Comparison of ENCODE assay signal across 8 cellular contexts in genomic region chr1:2228684-2229031, GRCh38. TPM values are rescaled to one million over a fixed set of nuclear protein-coding genes. Genes with fewer than 3 reads are reported as not detected.
A peak's percentile ranks its signal among the peaks of the same experiment; 100 is the strongest.
DNase-seq lines count a peak whose midpoint lies in the region; ATAC-seq, FAIRE-seq and TF ChIP-seq lines count a peak whose summit lies in the region.

No MANE protein-coding gene starts in this region.

- no peaks in the 10 kb centered on the region for H3K9me1 ChIP-seq in endothelial cell of umbilical vein (replicated peaks; ENCODE audit: control insufficient read depth, extremely low read depth, insufficient read depth, low read length)

- no peak for TF ChIP-seq POLR2A in endothelial cell of umbilical vein (IDR thresholded peaks at IDR 0.05; ENCODE audit: low read depth, low read length)

- no peaks in the 10 kb centered on the region for H3K9me3 Mint-ChIP-seq in neural crest cell

- CTCF ChIA-PET in endothelial cell of umbilical vein (lab: Charles Lee) = interaction anchor here (1.0 to 3.4 kb wide), 11 partner anchors 17 to 153 kb away, joined by 3 to 34 read pairs (median 6); partner anchors contain the start of gene FAAP20

- no peak for FAIRE-seq in endothelial cell of umbilical vein (lab: Jason Lieb, UNC)

- H3K27me3 Mint-ChIP-seq in neural crest cell (ENCODE audit: low read depth) = no peaks in the 10 kb centered on the region

- POLR2A ChIA-PET in endothelial cell of umbilical vein (lab: Charles Lee) = interaction anchor here (0.9 to 1.5 kb wide), 6 partner anchors 16 to 153 kb away, joined by 3 to 6 read pairs (median 5); no protein-coding TSS in a partner anchor

- DNase-seq in GM13977 (ENCODE audit: low spot score) (peak; percentile 67), RKO (ENCODE audit: low spot score) (peak; percentile 11), endothelial cell of umbilical vein (ENCODE audit: low read depth, low spot score) (no peak), neural crest cell (ENCODE audit: low read depth, low spot score) (no peak), NCI-H1092 (lab: John Stamatoyannopoulos, UW) (no peak)

- peak overlapping the region; percentile 66 for H3K4me2 ChIP-seq in endothelial cell of umbilical vein (ENCODE audit: insufficient read depth, low read length)

- H3K4me1 Mint-ChIP-seq in neural crest cell = peaks cover 43% of the 10 kb centered on the region

- H4K20me1 ChIP-seq in endothelial cell of umbilical vein (replicated peaks; ENCODE audit: control insufficient read depth, extremely low read depth, insufficient read depth, low read length) = no peaks in the 10 kb centered on the region

- in situ Hi-C loops in GM13977 (cut with MboI; ENCODE audit: low pct_unique_long_range_greater_than_20kb, low sequenced_read_pairs, unreplicated experiment) = no loop called here

- peak overlapping the region; percentile 80 for H3K9ac ChIP-seq in endothelial cell of umbilical vein (replicated peaks; ENCODE audit: extremely low read depth, insufficient read depth, low read length)

- TF ChIP-seq CTCF in GM13977 (IDR thresholded peaks at IDR 0.05; ENCODE audit: extremely low read depth, insufficient read depth, missing control alignments) (no peak), endothelial cell of umbilical vein (IDR thresholded peaks at IDR 0.05; ENCODE audit: extremely low read depth in 1 of 2, insufficient read depth in 1 of 2, low read depth in 1 of 2, low read length in 2 of 2) (no peak), neural crest cell (conservative IDR thresholded peaks at IDR 0.05) (no peak)

- H3K27ac ChIP-seq in endothelial cell of umbilical vein (ENCODE audit: insufficient read depth, low read depth, low read length) = peak overlapping the region; percentile 57

- no peaks in the 10 kb centered on the region for H3K9me3 ChIP-seq in endothelial cell of umbilical vein (replicated peaks; ENCODE audit: control insufficient read depth, insufficient read depth, low read length)

- peaks cover 31% of the 10 kb centered on the region for H3K4me1 ChIP-seq in endothelial cell of umbilical vein (ENCODE audit: control insufficient read depth, extremely low read depth, insufficient read depth, low read length)

- H3K36me3 Mint-ChIP-seq in neural crest cell (ENCODE audit: low read depth) = no peaks in the 10 kb centered on the region

- peaks cover 53% of the 10 kb centered on the region for H3K79me2 ChIP-seq in endothelial cell of umbilical vein (ENCODE audit: control insufficient read depth, insufficient read depth, low read length)

- dilution Hi-C loops in endothelial cell of umbilical vein (cut with MboI; ENCODE audit: extremely low pct_ligation_motif_present, low sequenced_read_pairs) = no loop called here

- peak overlapping the region; percentile 42 to 66 (median 64) for H3K4me3 ChIP-seq in endothelial cell of umbilical vein (replicated peaks in 1 of 3; ENCODE audit: insufficient read depth in 1 of 3, low read depth in 1 of 3, low read length in 3 of 3)

- H3K36me3 ChIP-seq in endothelial cell of umbilical vein (ENCODE audit: control insufficient read depth in 2 of 2, extremely low read depth in 1 of 2, insufficient read depth in 2 of 2, low read length in 2 of 2) = no peaks in the 10 kb centered on the region

- no peak overlapping the region for H2AFZ ChIP-seq in endothelial cell of umbilical vein (ENCODE audit: low read depth, low read length)

- no peaks in the 10 kb centered on the region for H3K27me3 ChIP-seq in endothelial cell of umbilical vein (ENCODE audit: control insufficient read depth in 2 of 2, insufficient read depth in 2 of 2, low read length in 2 of 2)

- H3K27ac Mint-ChIP-seq in neural crest cell (ENCODE audit: unreplicated experiment) = no peak overlapping the region

- ATAC-seq in GM19467 (IDR thresholded peaks at IDR 0.05; ENCODE audit: unreplicated experiment) (no peak), GM21825 (IDR thresholded peaks at IDR 0.05; ENCODE audit: unreplicated experiment) (no peak), HG02759 (IDR thresholded peaks at IDR 0.05; ENCODE audit: unreplicated experiment) (no peak)

- H3K4me3 Mint-ChIP-seq in neural crest cell = peak overlapping the region; percentile 97

- intact Hi-C loops in endothelial cell of umbilical vein (cut with micrococcal nuclease) = loop anchor here (1.0 kb wide), 1 partner anchor 153 kb away; no protein-coding TSS in a partner anchor

- no TSS peak for BruUV-seq in endothelial cell of umbilical vein (replicated peaks; lab: Mats Ljungman, UMichigan)

TF ChIP-seq in endothelial cell of umbilical vein, 7 proteins besides CTCF, POLR2A, EP300 and RAD21:
- no peak for TF ChIP-seq JUN (IDR thresholded peaks at IDR 0.05; ENCODE audit: borderline replicate concordance, insufficient read depth, insufficient read length, low read depth)
- TF ChIP-seq MAX (IDR thresholded peaks at IDR 0.05; ENCODE audit: insufficient read depth, insufficient read length) = no peak
- no peak for TF ChIP-seq EZH2 (IDR thresholded peaks at IDR 0.05; ENCODE audit: borderline replicate concordance, low read depth, low read length, severe bottlenecking)
- no peak for TF ChIP-seq FOS (IDR thresholded peaks at IDR 0.05; ENCODE audit: borderline replicate concordance, insufficient read depth, low read length)
- no peak for TF ChIP-seq GATA2 (IDR thresholded peaks at IDR 0.05; ENCODE audit: insufficient read depth, insufficient read length, low read depth, low read length)
- TF ChIP-seq MYC (IDR thresholded peaks at IDR 0.05; ENCODE audit: low read depth, low read length) = no peak
- no peak for TF ChIP-seq POLR2AphosphoS5 (IDR thresholded peaks at IDR 0.05; ENCODE audit: insufficient read depth, low read depth, low read length)

RNA-seq across cellular contexts. Expression of gene SKI, which starts 0.5 kb away (rescaled TPM):
- total RNA-seq in endothelial cell of umbilical vein (76.0 and 80.3 TPM in 2 replicates), neural crest cell (58.9 and 62.0 TPM in 2 replicates)
- polyA plus RNA-seq in endothelial cell of umbilical vein = 9.0 and 11.6 TPM in 2 replicates
- polyA plus RNA-seq in endothelial cell of umbilical vein (2011; cell fraction: cytosol; rRNA removed) = 12.3 and 15.5 TPM in 2 replicates
- polyA plus RNA-seq in endothelial cell of umbilical vein (2011; cell fraction: nucleus; rRNA removed) = 23.5 and 24.9 TPM in 2 replicates
- 20.3 and 24.2 TPM in 2 replicates for polyA plus RNA-seq in endothelial cell of umbilical vein (2012)
- polyA minus RNA-seq in endothelial cell of umbilical vein = 10.8 and 14.2 TPM in 2 replicates
- 20.5 TPM for polyA minus RNA-seq in endothelial cell of umbilical vein (2011; cell fraction: cytosol; rRNA and poly(A)+ RNA removed)
- polyA minus RNA-seq in endothelial cell of umbilical vein (2011; cell fraction: nucleus; rRNA and poly(A)+ RNA removed) = 15.3 and 23.3 TPM in 2 replicates

RNA-seq across cellular contexts. Expression of gene FAAP20, which starts 34.1 kb away (rescaled TPM):
- total RNA-seq in endothelial cell of umbilical vein (62.6 and 69.8 TPM in 2 replicates), neural crest cell (80.9 and 93.7 TPM in 2 replicates)
- 31.5 and 57.8 TPM in 2 replicates for polyA plus RNA-seq in endothelial cell of umbilical vein
- polyA plus RNA-seq in endothelial cell of umbilical vein (2011; cell fraction: cytosol; rRNA removed) = 12.5 and 21.8 TPM in 2 replicates
- 27.2 and 31.3 TPM in 2 replicates for polyA plus RNA-seq in endothelial cell of umbilical vein (2011; cell fraction: nucleus; rRNA removed)
- 20.7 and 41.9 TPM in 2 replicates for polyA plus RNA-seq in endothelial cell of umbilical vein (2012)
- 6.2 and 8.0 TPM in 2 replicates for polyA minus RNA-seq in endothelial cell of umbilical vein
- polyA minus RNA-seq in endothelial cell of umbilical vein (2011; cell fraction: cytosol; rRNA and poly(A)+ RNA removed) = 6.8 TPM
- 4.2 and 8.6 TPM in 2 replicates for polyA minus RNA-seq in endothelial cell of umbilical vein (2011; cell fraction: nucleus; rRNA and poly(A)+ RNA removed)

Comparison
In these comparisons a context has a peak if more than half of its experiments do, and no peak if none do; other contexts are left out.
1. DNase-seq: peak in GM13977 (single experiment) and RKO (single experiment); none in endothelial cell of umbilical vein (single experiment), neural crest cell (single experiment) and NCI-H1092 (single experiment).